ENCODE assay signal across 1 cellular context in the genomic region with DNA sequence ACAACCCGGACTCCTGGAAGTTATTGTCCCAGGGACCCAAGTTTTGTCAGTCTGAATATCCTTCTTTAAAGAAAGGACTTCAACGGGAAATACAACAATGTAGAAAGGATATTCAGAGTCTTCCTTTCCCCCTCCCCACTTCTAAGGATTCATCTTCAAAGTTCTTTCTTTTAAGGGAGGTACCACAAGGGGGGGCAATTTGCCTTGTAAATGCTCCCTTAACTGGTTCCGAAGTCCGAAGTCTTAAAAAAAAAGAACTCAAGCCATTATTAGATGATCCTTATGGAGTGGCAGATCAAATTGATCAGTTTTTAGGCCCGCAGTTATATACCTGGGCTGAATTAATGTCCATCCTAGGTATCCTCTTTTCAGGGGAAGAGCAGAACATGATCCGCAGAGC.
TF ChIP-seq lines count a peak whose summit lies in the region.

No MANE protein-coding gene starts in this region.

TF ChIP-seq in GM23338, 12 proteins besides CTCF, POLR2A, EP300 and RAD21 (continued from another document):
- TF ChIP-seq, protein P1, sequence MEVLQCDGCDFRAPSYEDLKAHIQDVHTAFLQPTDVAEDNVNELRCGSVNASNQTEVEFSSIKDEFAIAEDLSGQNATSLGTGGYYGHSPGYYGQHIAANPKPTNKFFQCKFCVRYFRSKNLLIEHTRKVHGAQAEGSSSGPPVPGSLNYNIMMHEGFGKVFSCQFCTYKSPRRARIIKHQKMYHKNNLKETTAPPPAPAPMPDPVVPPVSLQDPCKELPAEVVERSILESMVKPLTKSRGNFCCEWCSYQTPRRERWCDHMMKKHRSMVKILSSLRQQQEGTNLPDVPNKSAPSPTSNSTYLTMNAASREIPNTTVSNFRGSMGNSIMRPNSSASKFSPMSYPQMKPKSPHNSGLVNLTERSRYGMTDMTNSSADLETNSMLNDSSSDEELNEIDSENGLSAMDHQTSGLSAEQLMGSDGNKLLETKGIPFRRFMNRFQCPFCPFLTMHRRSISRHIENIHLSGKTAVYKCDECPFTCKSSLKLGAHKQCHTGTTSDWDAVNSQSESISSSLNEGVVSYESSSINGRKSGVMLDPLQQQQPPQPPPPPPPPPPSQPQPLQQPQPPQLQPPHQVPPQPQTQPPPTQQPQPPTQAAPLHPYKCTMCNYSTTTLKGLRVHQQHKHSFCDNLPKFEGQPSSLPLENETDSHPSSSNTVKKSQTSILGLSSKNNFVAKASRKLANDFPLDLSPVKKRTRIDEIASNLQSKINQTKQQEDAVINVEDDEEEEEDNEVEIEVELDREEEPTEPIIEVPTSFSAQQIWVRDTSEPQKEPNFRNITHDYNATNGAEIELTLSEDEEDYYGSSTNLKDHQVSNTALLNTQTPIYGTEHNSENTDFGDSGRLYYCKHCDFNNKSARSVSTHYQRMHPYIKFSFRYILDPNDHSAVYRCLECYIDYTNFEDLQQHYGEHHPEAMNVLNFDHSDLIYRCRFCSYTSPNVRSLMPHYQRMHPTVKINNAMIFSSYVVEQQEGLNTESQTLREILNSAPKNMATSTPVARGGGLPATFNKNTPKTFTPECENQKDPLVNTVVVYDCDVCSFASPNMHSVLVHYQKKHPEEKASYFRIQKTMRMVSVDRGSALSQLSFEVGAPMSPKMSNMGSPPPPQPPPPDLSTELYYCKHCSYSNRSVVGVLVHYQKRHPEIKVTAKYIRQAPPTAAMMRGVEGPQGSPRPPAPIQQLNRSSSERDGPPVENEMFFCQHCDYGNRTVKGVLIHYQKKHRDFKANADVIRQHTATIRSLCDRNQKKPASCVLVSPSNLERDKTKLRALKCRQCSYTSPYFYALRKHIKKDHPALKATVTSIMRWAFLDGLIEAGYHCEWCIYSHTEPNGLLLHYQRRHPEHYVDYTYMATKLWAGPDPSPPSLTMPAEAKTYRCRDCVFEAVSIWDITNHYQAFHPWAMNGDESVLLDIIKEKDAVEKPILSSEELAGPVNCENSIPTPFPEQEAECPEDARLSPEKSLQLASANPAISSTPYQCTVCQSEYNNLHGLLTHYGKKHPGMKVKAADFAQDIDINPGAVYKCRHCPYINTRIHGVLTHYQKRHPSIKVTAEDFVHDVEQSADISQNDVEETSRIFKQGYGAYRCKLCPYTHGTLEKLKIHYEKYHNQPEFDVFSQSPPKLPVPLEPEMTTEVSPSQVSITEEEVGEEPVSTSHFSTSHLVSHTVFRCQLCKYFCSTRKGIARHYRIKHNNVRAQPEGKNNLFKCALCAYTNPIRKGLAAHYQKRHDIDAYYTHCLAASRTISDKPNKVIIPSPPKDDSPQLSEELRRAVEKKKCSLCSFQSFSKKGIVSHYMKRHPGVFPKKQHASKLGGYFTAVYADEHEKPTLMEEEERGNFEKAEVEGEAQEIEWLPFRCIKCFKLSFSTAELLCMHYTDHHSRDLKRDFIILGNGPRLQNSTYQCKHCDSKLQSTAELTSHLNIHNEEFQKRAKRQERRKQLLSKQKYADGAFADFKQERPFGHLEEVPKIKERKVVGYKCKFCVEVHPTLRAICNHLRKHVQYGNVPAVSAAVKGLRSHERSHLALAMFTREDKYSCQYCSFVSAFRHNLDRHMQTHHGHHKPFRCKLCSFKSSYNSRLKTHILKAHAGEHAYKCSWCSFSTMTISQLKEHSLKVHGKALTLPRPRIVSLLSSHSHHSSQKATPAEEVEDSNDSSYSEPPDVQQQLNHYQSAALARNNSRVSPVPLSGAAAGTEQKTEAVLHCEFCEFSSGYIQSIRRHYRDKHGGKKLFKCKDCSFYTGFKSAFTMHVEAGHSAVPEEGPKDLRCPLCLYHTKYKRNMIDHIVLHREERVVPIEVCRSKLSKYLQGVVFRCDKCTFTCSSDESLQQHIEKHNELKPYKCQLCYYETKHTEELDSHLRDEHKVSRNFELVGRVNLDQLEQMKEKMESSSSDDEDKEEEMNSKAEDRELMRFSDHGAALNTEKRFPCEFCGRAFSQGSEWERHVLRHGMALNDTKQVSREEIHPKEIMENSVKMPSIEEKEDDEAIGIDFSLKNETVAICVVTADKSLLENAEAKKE (CRISPR knock-in tag; IDR thresholded peaks at IDR 0.05): no peak
- TF ChIP-seq POLR2AphosphoS5 (IDR thresholded peaks at IDR 0.05; ENCODE audit: low read depth): no peak
- TF ChIP-seq EZH2phosphoT487 (IDR thresholded peaks at IDR 0.05; ENCODE audit: unreplicated experiment): no peak
- TF ChIP-seq STAT1 (IDR thresholded peaks at IDR 0.05; ENCODE audit: unreplicated experiment): no peak
- no peak for TF ChIP-seq NANOG (IDR thresholded peaks at IDR 0.05; ENCODE audit: borderline replicate concordance)
- TF ChIP-seq EZH2 (IDR thresholded peaks at IDR 0.05; ENCODE audit: low read depth, unreplicated experiment): no peak
